Comparison of ENCODE assay signal across 9 cellular contexts in the genomic region with DNA sequence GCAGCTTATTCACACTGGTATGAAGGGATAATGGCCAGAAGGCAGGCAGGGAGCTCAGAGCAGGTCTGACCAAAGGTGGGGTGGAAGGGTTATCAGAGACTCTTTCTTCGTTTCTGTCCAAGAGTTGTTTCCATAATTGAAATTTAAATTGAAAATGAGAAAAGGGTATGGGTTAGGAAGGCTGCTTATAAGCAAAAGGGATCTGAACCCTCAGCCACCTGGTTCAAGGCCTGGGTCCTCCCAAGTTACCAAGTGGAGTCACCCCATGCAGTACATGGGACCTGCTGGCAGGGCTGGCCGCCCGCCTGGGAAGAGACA. TPM values are rescaled to one million over a fixed set of nuclear protein-coding genes. Genes with fewer than 3 reads are reported as not detected.
DNase-seq lines count a peak whose midpoint lies in the region; ATAC-seq and TF ChIP-seq lines count a peak whose summit lies in the region.
"Had no signal": no experiment of that assay in that cellular context is flagged by ENCODE, and none has a peak within 500 bp of the region (broad histone marks: within the 10 kb centered on the region; RNA-seq: fewer than 3 reads in every experiment).

No MANE protein-coding gene starts in this region.

- TF ChIP-seq EP300 in ovary (IDR thresholded peaks at IDR 0.05) = no peak

- POLR2A ChIA-PET in A673 (lab: Charles Lee; ENCODE audit: low non-redundant PET) = interaction anchor here (0.7 kb wide), 1 partner anchor 80 kb away, joined by 6 read pairs; no protein-coding TSS in a partner anchor

- H2AFZ ChIP-seq in H9 (ENCODE audit: low read length) = no peak overlapping the region

- H3K36me3 Mint-ChIP-seq in H9 (ENCODE audit: insufficient read depth in 1 of 3, low read depth in 3 of 3) (peaks cover 0 to 9% (median 5%) of the 10 kb centered on the region in 3 experiments; a peak in 5 of 7 replicates), brain (peaks cover 17% of the 10 kb centered on the region)

- H3K27ac Mint-ChIP-seq in H9 = peak overlapping the region in 2 of 3 experiments; percentile 34 to 81; a peak in 2 of 7 replicates
- H3K27ac Mint-ChIP-seq in brain = peak overlapping the region; percentile 58 to 99 (median 79)

- peaks cover 10% of the 10 kb centered on the region; the same call in 1 of the 2 replicates for H3K79me2 ChIP-seq in H9 (ENCODE audit: insufficient read depth, low read length)

- no peaks in the 10 kb centered on the region for H3K23me2 ChIP-seq in H9 (ENCODE audit: insufficient read length, low read depth, low read length, poor library complexity, severe bottlenecking)

- H3K14ac ChIP-seq in H9 (ENCODE audit: insufficient read depth, low read length) = no peak overlapping the region

- CTCF ChIA-PET in A673 (lab: Charles Lee) = interaction anchor here (1.1 kb wide), 1 partner anchor 21 kb away, joined by 3 read pairs; no protein-coding TSS in a partner anchor

- TF ChIP-seq CTCF in A673 (conservative IDR thresholded peaks at IDR 0.05; ENCODE audit: low read depth, low read length) = no peak
- TF ChIP-seq CTCF in H9 (conservative IDR thresholded peaks at IDR 0.05) = no peak
- TF ChIP-seq CTCF in brain (conservative IDR thresholded peaks at IDR 0.05) = no peak
- no peak for TF ChIP-seq CTCF in ovary (IDR thresholded peaks at IDR 0.05)

- H3K27me3 Mint-ChIP-seq in H9 (ENCODE audit: low read depth) (no peaks in the 10 kb centered on the region), brain (peaks cover 2% of the 10 kb centered on the region)

- H3K27ac ChIP-seq in A673 (ENCODE audit: low read depth, low read length, poor library complexity, severe bottlenecking) = peak overlapping the region; percentile 96
- H3K27ac ChIP-seq in H9 (ENCODE audit: insufficient read length, low read depth, low read length) = no peak overlapping the region
- H3K27ac ChIP-seq in ovary = peak overlapping the region; percentile 48 to 82

- H4K91ac ChIP-seq in H9 (ENCODE audit: insufficient read length, low read depth, low read length) = no peak overlapping the region

- no peak overlapping the region for H3K18ac ChIP-seq in H9 (ENCODE audit: insufficient read length, low read depth, low read length)

- H3K4me3 Mint-ChIP-seq in H9 (no peak overlapping the region), brain (peak overlapping the region in 1 of 5 experiments; percentile 56)

- BruUV-seq in A673 (replicated peaks; lab: Mats Ljungman, UMichigan) = no TSS peak

- H2BK5ac ChIP-seq in H9 (ENCODE audit: insufficient read length, low read length) = no peak overlapping the region

- H3K9me3 ChIP-seq in A673 (ENCODE audit: low read depth, low read length, poor library complexity, severe bottlenecking) (no peaks in the 10 kb centered on the region), H9 (ENCODE audit: control insufficient read depth, low read depth, low read length) (no peaks in the 10 kb centered on the region), ovary (no peaks in the 10 kb centered on the region)

- H2BK20ac ChIP-seq in H9 (ENCODE audit: low read depth, low read length, poor library complexity, severe bottlenecking) = no peak overlapping the region

- DNase-seq in A673 (ENCODE audit: low spot score) = no peak
- no peak for DNase-seq in H9
- no peak for DNase-seq in ovary
- DNase-seq in stimulated activated CD4-positive, alpha-beta T cell treated with anti-CD3 and anti-CD28 coated beads, Interleukin-2, amount 100 ng/mL, for 48 hours = no peak
- no peak for DNase-seq in NOMO-1 treated with dmso at 0.1 percent for 144 hours (lab: John Stamatoyannopoulos, UW; ENCODE audit: unreplicated experiment)
- DNase-seq: NCI-H510A had no signal

- intact Hi-C loops in A673 (cut with micrococcal nuclease; ENCODE audit: unreplicated experiment) (no loop called here), ovary (cut with DNase I) (no loop called here)

- no peak overlapping the region for H3K23ac ChIP-seq in H9 (ENCODE audit: insufficient read length, low read depth, low read length)

- ATAC-seq in HG03439 (IDR thresholded peaks at IDR 0.05; ENCODE audit: unreplicated experiment) = no peak
- no peak for ATAC-seq in HG02610 (IDR thresholded peaks at IDR 0.05; ENCODE audit: unreplicated experiment)

- H2BK12ac ChIP-seq in H9 (ENCODE audit: insufficient read length, low read depth, low read length) = no peak overlapping the region

- H4K8ac ChIP-seq in H9 (replicated peaks; ENCODE audit: insufficient read length, low read depth, low read length) = no peak overlapping the region

- H3K9ac ChIP-seq in H9 (ENCODE audit: extremely low read depth, insufficient read length, low read length) = no peak overlapping the region

- H3K56ac ChIP-seq in H9 (ENCODE audit: insufficient read length, low read depth, low read length) = no peak overlapping the region

- H3K4me2 ChIP-seq in H9 (ENCODE audit: insufficient read depth, insufficient read length, low read length) = no peak overlapping the region

- no peak for TF ChIP-seq POLR2A in ovary (IDR thresholded peaks at IDR 0.05)

- no peak overlapping the region for H2AK5ac ChIP-seq in H9 (ENCODE audit: insufficient read length, low read length)

- no CpG with 5 or more reads among the region's 3 CpGs for WGBS in H9 (ENCODE audit: extremely low coverage, insufficient read length, low lambda C conversion rate)
- 26 to 34% (median 33%) methylated on average over 3 of the region's 3 CpGs for WGBS in ovary, 3 donors

- H3K4me1 ChIP-seq in A673 (ENCODE audit: insufficient read depth, low read length, poor library complexity, severe bottlenecking) (peaks cover 79% of the 10 kb centered on the region), H9 (ENCODE audit: insufficient read depth, low read length) (no peaks in the 10 kb centered on the region; the same call in 1 of the 2 replicates), ovary (ENCODE audit: insufficient read depth) (peaks cover 57% of the 10 kb centered on the region)

- peaks cover 2% of the 10 kb centered on the region for H3K79me1 ChIP-seq in H9 (ENCODE audit: insufficient read depth, low read depth, low read length, poor library complexity, severe bottlenecking)

- no peak overlapping the region for H3K4ac ChIP-seq in H9 (ENCODE audit: low read depth, low read length)

- no peak overlapping the region for H4K5ac ChIP-seq in H9 (ENCODE audit: insufficient read length, low read depth, low read length)

- no peaks in the 10 kb centered on the region for H3K27me3 ChIP-seq in A673 (replicated peaks; ENCODE audit: insufficient read depth, low read depth, low read length, poor library complexity)
- no peaks in the 10 kb centered on the region for H3K27me3 ChIP-seq in H9 (ENCODE audit: insufficient read depth, low read length)
- no peaks in the 10 kb centered on the region for H3K27me3 ChIP-seq in ovary

- no peak overlapping the region for H3K4me3 ChIP-seq in A673 (ENCODE audit: low read depth, low read length, poor library complexity, severe bottlenecking)
- no peak overlapping the region for H3K4me3 ChIP-seq in ovary

- H2BK15ac ChIP-seq in H9 (ENCODE audit: low read depth, low read length) = no peak overlapping the region

- no peak overlapping the region for H3T11ph ChIP-seq in H9 (ENCODE audit: low read length)

- H4K20me1 ChIP-seq in H9 (ENCODE audit: control insufficient read depth, insufficient read depth, insufficient read length) = no peaks in the 10 kb centered on the region

- H3K36me3 ChIP-seq in A673 (ENCODE audit: insufficient read depth, low read length, poor library complexity, severe bottlenecking) (no peaks in the 10 kb centered on the region), ovary (no peaks in the 10 kb centered on the region)

- H3K9me3 Mint-ChIP-seq in H9 = no peaks in the 10 kb centered on the region
- peaks cover 0 to 8% (median 0%) of the 10 kb centered on the region in 5 experiments for H3K9me3 Mint-ChIP-seq in brain

- no peak overlapping the region for H2BK120ac ChIP-seq in H9 (ENCODE audit: low read depth, low read length, poor library complexity, severe bottlenecking)

- H3K4me1 Mint-ChIP-seq in H9 (peaks cover 56 to 67% of the 10 kb centered on the region in 2 experiments), brain (peaks cover 88% of the 10 kb centered on the region)

RNA-seq across cellular contexts. Expression of a gene that starts 17.8 kb away (rescaled TPM):
- total RNA-seq in A673 (2021) (30.0 and 34.1 TPM in 2 replicates), H9 (2021) (52.3 and 59.5 TPM in 2 replicates), ovary (100 to 1,000 TPM in 2 of 7 donors, 10 to 100 TPM in 4, 1 to 10 TPM in 1; 8.6 to 104 (median 76.0) TPM)
- polyA plus RNA-seq in brain (ENCODE audit: insufficient read depth, low read depth, low replicate concordance) (78.8 TPM), ovary (10 to 100 TPM; 17.9 to 20.8 TPM)

RNA-seq across cellular contexts. Expression of a gene that starts 25.3 kb away (rescaled TPM):
- total RNA-seq in A673 (2021) (51.5 and 52.9 TPM in 2 replicates), H9 (2021) (44.7 and 46.1 TPM in 2 replicates), ovary (10 to 100 TPM; 10.6 to 37.1 (median 27.8) TPM)
- polyA plus RNA-seq in brain (ENCODE audit: insufficient read depth, low read depth, low replicate concordance) (144 TPM), ovary (10 to 100 TPM; 22.7 to 27.2 TPM)

RNA-seq across cellular contexts. Expression of a gene that starts 32.4 kb away (rescaled TPM):
- total RNA-seq in A673 (2021) = 2.6 and 3.9 TPM in 2 replicates
- 9.0 and 11.6 TPM in 2 replicates for total RNA-seq in H9 (2021)
- polyA plus RNA-seq in brain (ENCODE audit: insufficient read depth, low read depth, low replicate concordance) = 2.4 TPM
- 1 to 10 TPM in 6 of 7 donors, under 1 TPM in 1; 0.48 to 4.0 (median 2.0) TPM for total RNA-seq in ovary
- under 1 TPM; 0.10 to 0.35 TPM for polyA plus RNA-seq in ovary

RNA-seq across cellular contexts. Expression of a gene that starts 46.2 kb away (rescaled TPM):
- total RNA-seq in A673 (2021) (11.8 and 15.8 TPM in 2 replicates), H9 (2021) (15.4 and 16.5 TPM in 2 replicates), ovary (10 to 100 TPM; 29.5 to 58.4 (median 46.4) TPM)
- polyA plus RNA-seq in brain (ENCODE audit: insufficient read depth, low read depth, low replicate concordance) (19.2 TPM), ovary (10 to 100 TPM in 1 of 2 donors, 1 to 10 TPM in 1; 2.2 to 34.0 TPM)
